ENCODE assay signal across 1 cellular context in the genomic region with DNA sequence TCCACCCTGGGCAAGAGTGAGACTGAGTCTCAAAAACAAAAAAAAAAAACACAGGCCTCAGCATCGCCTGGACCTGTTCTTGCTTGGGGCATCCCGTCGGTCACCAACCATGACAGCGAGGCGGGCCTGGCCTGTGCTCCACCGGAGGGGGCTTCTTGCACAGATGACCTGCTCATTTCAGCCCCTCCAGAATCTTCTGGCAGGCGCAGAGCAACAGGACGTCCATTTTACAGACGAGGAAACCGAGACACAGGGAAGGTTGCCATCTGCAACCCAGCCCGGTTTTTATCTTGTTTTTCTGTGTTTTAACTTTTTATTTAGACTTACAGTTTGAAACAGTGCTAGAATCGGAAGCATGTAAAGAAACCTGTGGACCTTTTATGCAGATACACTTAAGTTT.
TF ChIP-seq lines count a peak whose summit lies in the region.

No MANE protein-coding gene starts in this region.

TF ChIP-seq in SK-N-SH, 30 proteins besides CTCF, POLR2A, EP300 and RAD21 (continued from another document):
- no peak for TF ChIP-seq NFIC (IDR thresholded peaks at IDR 0.05; ENCODE audit: borderline replicate concordance)
- TF ChIP-seq MEF2A (IDR thresholded peaks at IDR 0.05; ENCODE audit: borderline replicate concordance, low read depth), result no peak
- TF ChIP-seq USF1 (IDR thresholded peaks at IDR 0.05; ENCODE audit: borderline replicate concordance, low read depth), result no peak
- no peak for TF ChIP-seq TCF12 (IDR thresholded peaks at IDR 0.05)
- TF ChIP-seq, protein P1, sequence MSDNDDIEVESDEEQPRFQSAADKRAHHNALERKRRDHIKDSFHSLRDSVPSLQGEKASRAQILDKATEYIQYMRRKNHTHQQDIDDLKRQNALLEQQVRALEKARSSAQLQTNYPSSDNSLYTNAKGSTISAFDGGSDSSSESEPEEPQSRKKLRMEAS (IDR thresholded peaks at IDR 0.05; ENCODE audit: low read depth), result no peak
- TF ChIP-seq CHD2 (IDR thresholded peaks at IDR 0.05; ENCODE audit: low read length, partially characterized antibody), result no peak
- no peak for TF ChIP-seq SIN3A (IDR thresholded peaks at IDR 0.05; ENCODE audit: borderline replicate concordance, low read depth, low read length)
